ENCODE assay signal across 1 cellular context in the genomic region with DNA sequence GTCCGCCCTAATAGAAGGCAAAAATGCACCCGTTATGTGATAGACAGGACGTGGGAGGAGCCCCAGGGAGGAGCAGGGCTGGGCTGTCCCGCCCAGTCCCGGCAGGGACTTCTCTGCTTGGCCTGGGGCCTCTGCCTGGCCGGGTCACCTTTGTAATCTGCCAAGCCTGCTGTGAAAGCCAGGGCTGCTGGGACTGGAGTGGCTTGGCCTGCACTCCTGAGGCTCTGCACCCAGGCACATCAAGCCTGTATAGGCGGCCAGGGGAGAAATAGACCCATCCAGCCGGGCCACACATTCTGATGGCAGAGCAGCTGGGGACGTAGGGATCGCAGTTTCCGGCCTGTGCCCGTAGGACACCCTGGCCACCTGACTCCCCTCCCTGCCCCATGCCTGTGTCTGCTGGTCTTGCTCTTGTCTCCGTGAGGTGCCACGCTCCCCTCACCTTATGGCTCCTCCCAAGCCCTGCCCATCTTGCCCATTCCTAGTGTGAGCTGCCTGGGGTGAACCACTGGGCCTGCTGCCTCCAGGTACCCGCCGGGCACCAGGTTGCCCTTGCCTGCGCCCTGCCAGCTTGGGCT.
TF ChIP-seq lines count a peak whose summit lies in the region.

No MANE protein-coding gene starts in this region.

TF ChIP-seq in GM23338, 12 proteins besides CTCF, POLR2A, EP300 and RAD21 (continued from another document):
- TF ChIP-seq, protein P1, sequence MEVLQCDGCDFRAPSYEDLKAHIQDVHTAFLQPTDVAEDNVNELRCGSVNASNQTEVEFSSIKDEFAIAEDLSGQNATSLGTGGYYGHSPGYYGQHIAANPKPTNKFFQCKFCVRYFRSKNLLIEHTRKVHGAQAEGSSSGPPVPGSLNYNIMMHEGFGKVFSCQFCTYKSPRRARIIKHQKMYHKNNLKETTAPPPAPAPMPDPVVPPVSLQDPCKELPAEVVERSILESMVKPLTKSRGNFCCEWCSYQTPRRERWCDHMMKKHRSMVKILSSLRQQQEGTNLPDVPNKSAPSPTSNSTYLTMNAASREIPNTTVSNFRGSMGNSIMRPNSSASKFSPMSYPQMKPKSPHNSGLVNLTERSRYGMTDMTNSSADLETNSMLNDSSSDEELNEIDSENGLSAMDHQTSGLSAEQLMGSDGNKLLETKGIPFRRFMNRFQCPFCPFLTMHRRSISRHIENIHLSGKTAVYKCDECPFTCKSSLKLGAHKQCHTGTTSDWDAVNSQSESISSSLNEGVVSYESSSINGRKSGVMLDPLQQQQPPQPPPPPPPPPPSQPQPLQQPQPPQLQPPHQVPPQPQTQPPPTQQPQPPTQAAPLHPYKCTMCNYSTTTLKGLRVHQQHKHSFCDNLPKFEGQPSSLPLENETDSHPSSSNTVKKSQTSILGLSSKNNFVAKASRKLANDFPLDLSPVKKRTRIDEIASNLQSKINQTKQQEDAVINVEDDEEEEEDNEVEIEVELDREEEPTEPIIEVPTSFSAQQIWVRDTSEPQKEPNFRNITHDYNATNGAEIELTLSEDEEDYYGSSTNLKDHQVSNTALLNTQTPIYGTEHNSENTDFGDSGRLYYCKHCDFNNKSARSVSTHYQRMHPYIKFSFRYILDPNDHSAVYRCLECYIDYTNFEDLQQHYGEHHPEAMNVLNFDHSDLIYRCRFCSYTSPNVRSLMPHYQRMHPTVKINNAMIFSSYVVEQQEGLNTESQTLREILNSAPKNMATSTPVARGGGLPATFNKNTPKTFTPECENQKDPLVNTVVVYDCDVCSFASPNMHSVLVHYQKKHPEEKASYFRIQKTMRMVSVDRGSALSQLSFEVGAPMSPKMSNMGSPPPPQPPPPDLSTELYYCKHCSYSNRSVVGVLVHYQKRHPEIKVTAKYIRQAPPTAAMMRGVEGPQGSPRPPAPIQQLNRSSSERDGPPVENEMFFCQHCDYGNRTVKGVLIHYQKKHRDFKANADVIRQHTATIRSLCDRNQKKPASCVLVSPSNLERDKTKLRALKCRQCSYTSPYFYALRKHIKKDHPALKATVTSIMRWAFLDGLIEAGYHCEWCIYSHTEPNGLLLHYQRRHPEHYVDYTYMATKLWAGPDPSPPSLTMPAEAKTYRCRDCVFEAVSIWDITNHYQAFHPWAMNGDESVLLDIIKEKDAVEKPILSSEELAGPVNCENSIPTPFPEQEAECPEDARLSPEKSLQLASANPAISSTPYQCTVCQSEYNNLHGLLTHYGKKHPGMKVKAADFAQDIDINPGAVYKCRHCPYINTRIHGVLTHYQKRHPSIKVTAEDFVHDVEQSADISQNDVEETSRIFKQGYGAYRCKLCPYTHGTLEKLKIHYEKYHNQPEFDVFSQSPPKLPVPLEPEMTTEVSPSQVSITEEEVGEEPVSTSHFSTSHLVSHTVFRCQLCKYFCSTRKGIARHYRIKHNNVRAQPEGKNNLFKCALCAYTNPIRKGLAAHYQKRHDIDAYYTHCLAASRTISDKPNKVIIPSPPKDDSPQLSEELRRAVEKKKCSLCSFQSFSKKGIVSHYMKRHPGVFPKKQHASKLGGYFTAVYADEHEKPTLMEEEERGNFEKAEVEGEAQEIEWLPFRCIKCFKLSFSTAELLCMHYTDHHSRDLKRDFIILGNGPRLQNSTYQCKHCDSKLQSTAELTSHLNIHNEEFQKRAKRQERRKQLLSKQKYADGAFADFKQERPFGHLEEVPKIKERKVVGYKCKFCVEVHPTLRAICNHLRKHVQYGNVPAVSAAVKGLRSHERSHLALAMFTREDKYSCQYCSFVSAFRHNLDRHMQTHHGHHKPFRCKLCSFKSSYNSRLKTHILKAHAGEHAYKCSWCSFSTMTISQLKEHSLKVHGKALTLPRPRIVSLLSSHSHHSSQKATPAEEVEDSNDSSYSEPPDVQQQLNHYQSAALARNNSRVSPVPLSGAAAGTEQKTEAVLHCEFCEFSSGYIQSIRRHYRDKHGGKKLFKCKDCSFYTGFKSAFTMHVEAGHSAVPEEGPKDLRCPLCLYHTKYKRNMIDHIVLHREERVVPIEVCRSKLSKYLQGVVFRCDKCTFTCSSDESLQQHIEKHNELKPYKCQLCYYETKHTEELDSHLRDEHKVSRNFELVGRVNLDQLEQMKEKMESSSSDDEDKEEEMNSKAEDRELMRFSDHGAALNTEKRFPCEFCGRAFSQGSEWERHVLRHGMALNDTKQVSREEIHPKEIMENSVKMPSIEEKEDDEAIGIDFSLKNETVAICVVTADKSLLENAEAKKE (CRISPR knock-in tag; IDR thresholded peaks at IDR 0.05): no peak
- TF ChIP-seq REST (IDR thresholded peaks at IDR 0.05; ENCODE audit: unreplicated experiment) (no peak), CREB1 (CRISPR knock-in tag; IDR thresholded peaks at IDR 0.05; ENCODE audit: low read depth) (no peak), NANOG (IDR thresholded peaks at IDR 0.05; ENCODE audit: borderline replicate concordance) (no peak)
